ENCODE assay signal across 8 cellular contexts in the genomic region with DNA sequence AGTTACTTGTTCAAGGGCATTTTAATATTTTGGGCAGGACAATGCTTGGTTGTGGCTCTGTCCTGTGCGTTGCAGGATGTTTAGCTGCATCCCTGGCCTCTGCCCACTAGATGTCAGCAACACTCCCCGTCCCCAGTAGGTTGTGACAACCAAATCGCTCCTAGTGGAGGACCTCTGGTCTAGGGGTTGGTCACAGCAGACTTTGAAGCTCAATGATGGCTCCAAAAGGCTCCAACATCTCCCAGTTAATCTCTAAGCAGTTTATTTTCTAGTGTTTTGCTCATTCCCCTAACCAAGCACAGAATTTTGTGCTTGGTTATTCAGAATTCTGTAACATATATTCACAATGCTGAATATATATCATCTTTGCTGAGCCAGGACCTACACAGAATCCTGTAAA.
A peak's percentile ranks its signal among the peaks of the same experiment; 100 is the strongest.
DNase-seq lines count a peak whose midpoint lies in the region; TF ChIP-seq lines count a peak whose summit lies in the region.

No MANE protein-coding gene starts in this region.

- WGBS in hepatocyte (ENCODE audit: low lambda C conversion rate, missing lambda C conversion rate), result 2% methylated on average over 3 of the region's 3 CpGs

- H3K79me2 ChIP-seq in hepatocyte, result no peaks in the 10 kb centered on the region

- peak overlapping the region; percentile 26 for H2AFZ ChIP-seq in hepatocyte

- peaks cover 16% of the 10 kb centered on the region for H3K27me3 ChIP-seq in hepatocyte

- DNase-seq in NCI-H524 (lab: John Stamatoyannopoulos, UW) (peak; percentile 14 to 54), NCI-H524 treated with DMSO at 0.1 percent for 48 hours (lab: John Stamatoyannopoulos, UW) (no peak), M059J (ENCODE audit: low read depth) (peak; percentile 61), SW480 (ENCODE audit: low spot score) (peak; percentile 74), amygdala (lab: John Stamatoyannopoulos, UW) (peak in 41 of 56 donors; percentile 7 to 68 (median 38)), hepatocyte (ENCODE audit: low spot score) (peak; percentile 76)
- peak; percentile 45 to 51 (median 45) for DNase-seq in stimulated activated CD4-positive, alpha-beta T cell treated with anti-CD3 and anti-CD28 coated beads, Interleukin-12 subunit alpha, Interleukin-12 subunit beta, amount 100 ng/mL, for 48 hours (ENCODE audit: low read depth in 2 of 3, low spot score in 1 of 3)

- POLR2A ChIA-PET in HEK293 (lab: Yijun Ruan, JAX), result no interaction called here

- H3K4me1 ChIP-seq in HEK293 (ENCODE audit: control insufficient read depth, insufficient read depth, low read length) (no peaks in the 10 kb centered on the region), hepatocyte (ENCODE audit: insufficient read depth) (no peaks in the 10 kb centered on the region)

- H3K4me3 ChIP-seq in HEK293 (ENCODE audit: low read depth, low read length) (no peak overlapping the region), hepatocyte (no peak overlapping the region)

- no peaks in the 10 kb centered on the region for H4K20me1 ChIP-seq in hepatocyte (ENCODE audit: insufficient read depth, poor library complexity, severe bottlenecking)

- H3K36me3 ChIP-seq in HEK293 (ENCODE audit: control insufficient read depth in 2 of 2, insufficient read depth in 1 of 2, low read length in 2 of 2) (no peaks in the 10 kb centered on the region), hepatocyte (replicated peaks; ENCODE audit: insufficient read depth, low read depth) (no peaks in the 10 kb centered on the region)

- CTCF ChIA-PET in HEK293 (lab: Yijun Ruan, JAX), result interaction anchor here (0.6 to 7.6 kb wide), 39 partner anchors 10 to 1748 kb away, joined by 3 to 93 read pairs (median 4); a partner anchor contains a TSS

- H3K9me2 ChIP-seq in hepatocyte (replicated peaks; ENCODE audit: insufficient read depth), result no peaks in the 10 kb centered on the region

- no peak overlapping the region for H3K27ac ChIP-seq in HEK293 (ENCODE audit: extremely low read depth, low read depth, low read length)
- H3K27ac ChIP-seq in hepatocyte, result no peak overlapping the region

- H3K9me3 ChIP-seq in HEK293 (ENCODE audit: control insufficient read depth, insufficient read depth, low read depth, low read length) (no peaks in the 10 kb centered on the region), hepatocyte (ENCODE audit: low read depth) (no peaks in the 10 kb centered on the region)

- TF ChIP-seq CTCF in HEK293 (tag by site-specific recombination; IDR thresholded peaks at IDR 0.05) (peak; percentile 74), hepatocyte (IDR thresholded peaks at IDR 0.05; ENCODE audit: poor library complexity) (peak; percentile 78)

- no peak overlapping the region for H3K4me2 ChIP-seq in hepatocyte

TF ChIP-seq in HEK293, 187 proteins besides CTCF, POLR2A, EP300 and RAD21:
- TF ChIP-seq ZNF654 (tag by site-specific recombination; IDR thresholded peaks at IDR 0.05; ENCODE audit: low read depth), result peak; percentile 75
- TF ChIP-seq ZNF658 (tag by site-specific recombination; IDR thresholded peaks at IDR 0.05), result no peak
- no peak for TF ChIP-seq ZNF146 (tag by site-specific recombination; IDR thresholded peaks at IDR 0.05)
- no peak for TF ChIP-seq ZNF175 (tag by site-specific recombination; IDR thresholded peaks at IDR 0.05)
- TF ChIP-seq GFI1B (tag by site-specific recombination; IDR thresholded peaks at IDR 0.05), result no peak
- TF ChIP-seq, protein P1, sequence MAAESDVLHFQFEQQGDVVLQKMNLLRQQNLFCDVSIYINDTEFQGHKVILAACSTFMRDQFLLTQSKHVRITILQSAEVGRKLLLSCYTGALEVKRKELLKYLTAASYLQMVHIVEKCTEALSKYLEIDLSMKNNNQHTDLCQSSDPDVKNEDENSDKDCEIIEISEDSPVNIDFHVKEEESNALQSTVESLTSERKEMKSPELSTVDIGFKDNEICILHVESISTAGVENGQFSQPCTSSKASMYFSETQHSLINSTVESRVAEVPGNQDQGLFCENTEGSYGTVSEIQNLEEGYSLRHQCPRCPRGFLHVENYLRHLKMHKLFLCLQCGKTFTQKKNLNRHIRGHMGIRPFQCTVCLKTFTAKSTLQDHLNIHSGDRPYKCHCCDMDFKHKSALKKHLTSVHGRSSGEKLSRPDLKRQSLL (tag by site-specific recombination; IDR thresholded peaks at IDR 0.05), result peak; percentile 92
TF ChIP-seq in HEK293: peak in this region for 2.
